Comparison of ENCODE assay signal across 12 cellular contexts in genomic region chr10:87845624-87846377, GRCh38. TPM values are rescaled to one million over a fixed set of nuclear protein-coding genes. Genes with fewer than 3 reads are reported as not detected.
DNase-seq lines count a peak whose midpoint lies in the region; ATAC-seq and TF ChIP-seq lines count a peak whose summit lies in the region.
"Had no signal": no experiment of that assay in that cellular context is flagged by ENCODE, and none has a peak within 500 bp of the region (broad histone marks: within the 10 kb centered on the region; RNA-seq: fewer than 3 reads in every experiment).

No MANE protein-coding gene starts in this region.

- no peak overlapping the region for H3K27ac ChIP-seq in suprapubic skin

- no peak for TF ChIP-seq POLR2A in suprapubic skin (IDR thresholded peaks at IDR 0.05)

- no peak for TF ChIP-seq CTCF in suprapubic skin (IDR thresholded peaks at IDR 0.05)
- no peak for TF ChIP-seq CTCF in omental fat pad (IDR thresholded peaks at IDR 0.05)

- no peak overlapping the region for H3K4me3 ChIP-seq in suprapubic skin

- 82% methylated on average over 10 of the region's 10 CpGs for WGBS in suprapubic skin

- ATAC-seq in GM18909 (IDR thresholded peaks at IDR 0.05; ENCODE audit: poor library complexity, unreplicated experiment) (no peak), omental fat pad (ENCODE audit: low FRiP score) (no peak)

- DNase-seq in COLO668 (lab: John Stamatoyannopoulos, UW; ENCODE audit: unreplicated experiment) (peak; percentile 3), HPDE6-E6E7 (ENCODE audit: extremely low spot score) (peak; percentile 33), astrocyte of the hippocampus (ENCODE audit: low read depth, low spot score) (peak; percentile 82), kidney glomerular epithelial cell (lab: John Stamatoyannopoulos, UW) (peak; percentile 50), D341Med (ENCODE audit: low spot score) (no peak), suprapubic skin (ENCODE audit: low spot score in 2 of 2) (no peak), omental fat pad (ENCODE audit: low spot score) (no peak)
- DNase-seq: activated effector memory CD4-positive, alpha-beta T cell treated with Interleukin-2 at 50 U/mL for 16 hours; caudate nucleus; DMS153; stimulated activated naive CD4-positive, alpha-beta T cell treated with Interleukin-2 at 50 U/mL for 16 hours had no signal

- TF ChIP-seq EP300 in suprapubic skin (IDR thresholded peaks at IDR 0.05): no peak

- peaks cover 6% of the 10 kb centered on the region for H3K4me1 ChIP-seq in suprapubic skin

- no peaks in the 10 kb centered on the region for H3K27me3 ChIP-seq in suprapubic skin

- no peaks in the 10 kb centered on the region for H3K36me3 ChIP-seq in suprapubic skin

- H3K9me3 ChIP-seq in suprapubic skin: no peaks in the 10 kb centered on the region

RNA-seq across cellular contexts. Expression of gene KLLN, which starts 17.5 kb away (rescaled TPM):
- total RNA-seq in suprapubic skin (under 1 TPM in 3 of 4 donors, not detected in 1; 0.24 to 0.85 (median 0.34) TPM), omental fat pad (1 to 10 TPM in 2 of 4 donors, under 1 TPM in 2; 0.60 to 1.9 (median 1.0) TPM)

RNA-seq across cellular contexts. Expression of gene PTEN, which starts 17.6 kb away (rescaled TPM):
- total RNA-seq in suprapubic skin (100 to 1,000 TPM in 2 of 4 donors, 10 to 100 TPM in 2; 69.1 to 141 (median 91.8) TPM), omental fat pad (100 to 1,000 TPM; 167 to 352 (median 285) TPM)

RNA-seq across cellular contexts. Expression of gene ATAD1, which starts 27.8 kb away (rescaled TPM):
- total RNA-seq in suprapubic skin (10 to 100 TPM; 29.9 to 40.6 (median 31.5) TPM), omental fat pad (10 to 100 TPM; 29.4 to 34.2 (median 31.5) TPM)

Comparison
In these comparisons a context has a peak if more than half of its experiments do, and no peak if none do; other contexts are left out.
1. DNase-seq: peak in COLO668 (single experiment), HPDE6-E6E7 (single experiment), astrocyte of the hippocampus (single experiment) and kidney glomerular epithelial cell (single experiment); none in D341Med (single experiment), suprapubic skin (0 of 2) and omental fat pad (single experiment).